1 cellular context compared by ENCODE assay signal in the genomic region with DNA sequence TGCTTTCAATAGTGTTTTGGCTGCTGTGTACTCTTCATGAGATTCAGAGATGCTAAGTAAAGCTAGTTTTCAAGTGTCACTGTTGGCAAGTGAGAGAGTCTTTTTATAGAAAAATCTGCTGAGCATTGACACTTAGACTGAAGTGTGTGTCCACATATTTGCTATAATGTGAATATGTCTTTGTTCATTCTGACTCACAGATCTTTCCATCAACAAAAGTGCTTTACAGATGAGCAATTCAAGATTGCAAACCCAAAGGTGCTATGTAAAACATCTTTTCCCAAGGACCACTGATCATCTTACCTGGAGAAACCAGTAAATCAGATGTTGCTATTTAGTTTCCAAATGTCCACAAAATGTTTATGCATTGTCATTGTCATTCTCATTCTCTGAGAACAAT.
TF ChIP-seq lines count a peak whose summit lies in the region.

No MANE protein-coding gene starts in this region.

TF ChIP-seq in K562, 482 proteins besides CTCF, POLR2A, EP300 and RAD21 (continued from another document):
- no peak for TF ChIP-seq POLR2AphosphoS2 (IDR thresholded peaks at IDR 0.05; ENCODE audit: low read length)
